ENCODE assay signal across 11 cellular contexts in genomic region chr6:26332408-26332807, GRCh38. TPM values are rescaled to one million over a fixed set of nuclear protein-coding genes. Genes with fewer than 3 reads are reported as not detected.
DNase-seq lines count a peak whose midpoint lies in the region; ATAC-seq and TF ChIP-seq lines count a peak whose summit lies in the region.
"Had no signal": no experiment of that assay in that cellular context is flagged by ENCODE, and none has a peak within 500 bp of the region (broad histone marks: within the 10 kb centered on the region; RNA-seq: fewer than 3 reads in every experiment).

No MANE protein-coding gene starts in this region.

- POLR2A ChIA-PET in SK-N-SH (lab: Yijun Ruan, JAX), result interaction anchor here (1.6 kb wide), 1 partner anchor 60 kb away, joined by 4 read pairs; a partner anchor contains a TSS
- POLR2A ChIA-PET in naive thymus-derived CD4-positive, alpha-beta T cell (lab: Charles Lee), result interaction anchor here (0.8 to 5.0 kb wide), 11 partner anchors 11 to 236 kb away, joined by 3 to 34 read pairs (median 3); partner anchors contain the start of gene HMGN4

- H3K27ac Mint-ChIP-seq in naive thymus-derived CD4-positive, alpha-beta T cell, result peak overlapping the region in 5 of 9 donors; percentile 50 to 98 (median 58)

- no peaks in the 10 kb centered on the region for H3K79me2 ChIP-seq in SK-N-SH (ENCODE audit: insufficient read depth)

- H3K9ac ChIP-seq in SK-N-SH, result no peak overlapping the region

- intact Hi-C loops in naive thymus-derived CD4-positive, alpha-beta T cell (cut with micrococcal nuclease), result no loop called here

- no peak for TF ChIP-seq CTCF in SK-N-SH (IDR thresholded peaks at IDR 0.05)
- TF ChIP-seq CTCF in astrocyte of the cerebellum (IDR thresholded peaks at IDR 0.05; ENCODE audit: low read depth, low read length, missing control alignments), result no peak
- TF ChIP-seq CTCF in foreskin keratinocyte (conservative IDR thresholded peaks at IDR 0.05), result no peak
- no peak for TF ChIP-seq CTCF in GM10266 (IDR thresholded peaks at IDR 0.05; ENCODE audit: control insufficient read depth, insufficient read depth, low read depth, missing control alignments)

- H3K9me3 Mint-ChIP-seq in naive thymus-derived CD4-positive, alpha-beta T cell, result peaks cover 0 to 23% (median 0%) of the 10 kb centered on the region in 11 donors

- H3K27me3 Mint-ChIP-seq in naive thymus-derived CD4-positive, alpha-beta T cell, result peaks cover 4 to 39% (median 34%) of the 10 kb centered on the region in 5 donors

- no peak for TF ChIP-seq EP300 in SK-N-SH (IDR thresholded peaks at IDR 0.05; ENCODE audit: borderline replicate concordance in 1 of 2, low read depth in 1 of 2, low read length in 1 of 2)

- no peaks in the 10 kb centered on the region for H3K36me3 ChIP-seq in SK-N-SH (replicated peaks in 1 of 2; ENCODE audit: control insufficient read depth in 1 of 2, insufficient read depth in 2 of 2, low read length in 1 of 2)
- H3K36me3 ChIP-seq in naive thymus-derived CD4-positive, alpha-beta T cell (ENCODE audit: control insufficient read depth in 2 of 3, insufficient read depth in 3 of 3, low read length in 3 of 3), result no peaks in the 10 kb centered on the region
- H3K36me3 ChIP-seq: sigmoid colon had no signal

- no peak for ATAC-seq in SK-N-SH treated with all-trans-retinoic acid at 6 μM for 48 hours
- no peak for ATAC-seq in naive thymus-derived CD4-positive, alpha-beta T cell
- ATAC-seq in foreskin keratinocyte, result no peak

- H3K4me3 Mint-ChIP-seq in naive thymus-derived CD4-positive, alpha-beta T cell, result peak overlapping the region; percentile 42 to 91 (median 76)

- H4K20me1 ChIP-seq in SK-N-SH (ENCODE audit: insufficient read depth), result no peaks in the 10 kb centered on the region

- peaks cover 0 to 4% (median 0%) of the 10 kb centered on the region in 5 donors for H3K36me3 Mint-ChIP-seq in naive thymus-derived CD4-positive, alpha-beta T cell

- H3K4me3 ChIP-seq in SK-N-SH (ENCODE audit: low read depth in 2 of 2, low read length in 1 of 2) (peak overlapping the region in 1 of 2 experiments; percentile 71; a peak in 2 of 4 replicates), astrocyte of the cerebellum (ENCODE audit: low read depth, low read length) (peak overlapping the region; percentile 53)
- peak overlapping the region; percentile 66 for H3K4me3 ChIP-seq in Jurkat, Clone E6-1 (ENCODE audit: low read length)
- H3K4me3 ChIP-seq in naive thymus-derived CD4-positive, alpha-beta T cell (ENCODE audit: low read length), result no peak overlapping the region
- H3K4me3 ChIP-seq: sigmoid colon had no signal

- DNase-seq in SK-N-SH (no peak), astrocyte of the cerebellum (ENCODE audit: low read depth) (no peak), foreskin keratinocyte (no peak), GM10266 (ENCODE audit: extremely low spot score) (no peak), NCI-H2171 treated with DMSO at 0.1 percent for 48 hours (lab: John Stamatoyannopoulos, UW) (no peak)
- no peak for DNase-seq in Jurkat, Clone E6-1 (ENCODE audit: low read depth, low spot score)
- DNase-seq in naive thymus-derived CD4-positive, alpha-beta T cell, result no peak
- DNase-seq: kidney, NCI-H2029, sigmoid colon had no signal

- CTCF ChIA-PET in SK-N-SH (lab: Yijun Ruan, JAX), result interaction anchor here (1.1 to 4.9 kb wide), 6 partner anchors 9 to 263 kb away, joined by 3 to 34 read pairs (median 10); partner anchors contain the start of gene ABT1
- CTCF ChIA-PET in naive thymus-derived CD4-positive, alpha-beta T cell (lab: Charles Lee), result interaction anchor here (0.6 to 1.7 kb wide), 2 partner anchors 19 to 263 kb away, joined by 3 to 4 read pairs; no protein-coding TSS in a partner anchor

- in situ Hi-C loops in astrocyte of the cerebellum (cut with HindIII; ENCODE audit: low sequenced_read_pairs), result no loop called here

- H3K9me2 ChIP-seq in SK-N-SH, result no peaks in the 10 kb centered on the region

- H3K4me1 Mint-ChIP-seq in naive thymus-derived CD4-positive, alpha-beta T cell, result peaks cover 29 to 65% (median 64%) of the 10 kb centered on the region in 7 donors

- H3K27ac ChIP-seq in SK-N-SH (ENCODE audit: low read depth in 2 of 2, low read length in 1 of 2) (no peak overlapping the region), foreskin keratinocyte (no peak overlapping the region)
- no peak overlapping the region for H3K27ac ChIP-seq in naive thymus-derived CD4-positive, alpha-beta T cell (ENCODE audit: low read depth, low read length)
- H3K27ac ChIP-seq: sigmoid colon had no signal

- peak overlapping the region; percentile 67; the same call in 1 of the 2 replicates for H3K4me2 ChIP-seq in SK-N-SH

- TF ChIP-seq RAD21 in SK-N-SH (IDR thresholded peaks at IDR 0.05; ENCODE audit: low read length), result no peak

- H3K4me1 ChIP-seq in SK-N-SH (ENCODE audit: control insufficient read depth in 1 of 2, insufficient read depth in 2 of 2, low read depth in 1 of 2, low read length in 1 of 2) (peaks cover 4 to 12% of the 10 kb centered on the region in 2 experiments), foreskin keratinocyte (peaks cover 12% of the 10 kb centered on the region)
- peaks cover 20 to 21% of the 10 kb centered on the region in 2 donors for H3K4me1 ChIP-seq in naive thymus-derived CD4-positive, alpha-beta T cell (ENCODE audit: control insufficient read depth in 2 of 2, insufficient read depth in 2 of 2, low read length in 2 of 2)

- H3F3A ChIP-seq in SK-N-SH (replicated peaks; ENCODE audit: insufficient read depth), result peaks cover 33% of the 10 kb centered on the region

- 32% methylated on average over 8 of the region's 8 CpGs for WGBS in SK-N-SH (ENCODE audit: low lambda C conversion rate)

- H3K27me3 ChIP-seq in SK-N-SH (ENCODE audit: insufficient read depth) (no peaks in the 10 kb centered on the region), foreskin keratinocyte (no peaks in the 10 kb centered on the region)
- peaks cover 0 to 7% of the 10 kb centered on the region in 2 donors for H3K27me3 ChIP-seq in naive thymus-derived CD4-positive, alpha-beta T cell (ENCODE audit: control insufficient read depth in 2 of 2, insufficient read depth in 2 of 2, low read length in 2 of 2)

- H2AFZ ChIP-seq in SK-N-SH (ENCODE audit: low read depth), result 0 out of 2 replicates have a peak overlapping the region, but pooled peaks have one; percentile 0

- no peaks in the 10 kb centered on the region for H3K9me3 ChIP-seq in SK-N-SH
- no peaks in the 10 kb centered on the region for H3K9me3 ChIP-seq in naive thymus-derived CD4-positive, alpha-beta T cell (ENCODE audit: control insufficient read depth in 2 of 3, low read length in 3 of 3)
- H3K9me3 ChIP-seq: sigmoid colon had no signal

TF ChIP-seq in SK-N-SH, 30 proteins besides CTCF, POLR2A, EP300 and RAD21:
- TF ChIP-seq RFX5 (IDR thresholded peaks at IDR 0.05; ENCODE audit: low read length), result no peak

TF ChIP-seq in SK-N-SH treated with all-trans-retinoic acid at 6 μM for 48 hours, 23 proteins besides CTCF, POLR2A, EP300 and RAD21 (continues in another document):
- no peak for TF ChIP-seq ZFP3 (CRISPR knock-in tag; IDR thresholded peaks at IDR 0.05)
- TF ChIP-seq BACH2 (CRISPR knock-in tag; IDR thresholded peaks at IDR 0.05; ENCODE audit: borderline replicate concordance), result no peak
- TF ChIP-seq OSR1 (CRISPR knock-in tag; IDR thresholded peaks at IDR 0.05), result no peak
- no peak for TF ChIP-seq GLIS3 (CRISPR knock-in tag; IDR thresholded peaks at IDR 0.05)
- no peak for TF ChIP-seq PPARA (CRISPR knock-in tag; IDR thresholded peaks at IDR 0.05; ENCODE audit: borderline replicate concordance)
- TF ChIP-seq ARNTL (CRISPR knock-in tag; IDR thresholded peaks at IDR 0.05; ENCODE audit: borderline replicate concordance, low read depth), result no peak
- TF ChIP-seq ISL1 (CRISPR knock-in tag; IDR thresholded peaks at IDR 0.05), result no peak
- TF ChIP-seq TSHZ2 (CRISPR knock-in tag; IDR thresholded peaks at IDR 0.05), result no peak
- no peak for TF ChIP-seq CSDC2 (CRISPR knock-in tag; IDR thresholded peaks at IDR 0.05)

RNA-seq across cellular contexts. Expression of gene BTN3A2, which starts 32.6 kb away (rescaled TPM):
- polyA plus RNA-seq in SK-N-SH (2012; rRNA removed), result 20.3 and 24.2 TPM in 2 replicates
- 19.5 and 22.5 TPM in 2 replicates for polyA plus RNA-seq in SK-N-SH (2012; cell fraction: cytosol; rRNA removed)
- 31.8 and 33.3 TPM in 2 replicates for polyA plus RNA-seq in SK-N-SH (2012; cell fraction: nucleus; rRNA removed)
- 37.9 TPM for polyA plus RNA-seq in Jurkat, Clone E6-1 (2012; ENCODE audit: insufficient read depth, insufficient read length)
- 100 to 1,000 TPM; 131 to 274 (median 180) TPM for total RNA-seq in naive thymus-derived CD4-positive, alpha-beta T cell
- 100 to 1,000 TPM; 113 to 142 TPM for polyA plus RNA-seq in naive thymus-derived CD4-positive, alpha-beta T cell
- 12.4 and 13.4 TPM in 2 replicates for total RNA-seq in foreskin keratinocyte
- 9.2 and 9.4 TPM in 2 replicates for polyA plus RNA-seq in foreskin keratinocyte

RNA-seq across cellular contexts. Expression of gene BTN2A2, which starts 50.5 kb away (rescaled TPM):
- polyA plus RNA-seq in SK-N-SH (2012; rRNA removed) (11.1 and 18.0 TPM in 2 replicates), foreskin keratinocyte (3.7 and 5.1 TPM in 2 replicates)
- polyA plus RNA-seq in SK-N-SH (2012; cell fraction: cytosol; rRNA removed), result 7.2 and 8.9 TPM in 2 replicates
- polyA plus RNA-seq in SK-N-SH (2012; cell fraction: nucleus; rRNA removed), result 31.9 and 47.9 TPM in 2 replicates
- polyA plus RNA-seq in Jurkat, Clone E6-1 (2012; ENCODE audit: insufficient read depth, insufficient read length), result 12.2 TPM
- 10 to 100 TPM; 19.8 to 22.3 (median 20.2) TPM for total RNA-seq in naive thymus-derived CD4-positive, alpha-beta T cell
- 1 to 10 TPM; 3.4 to 4.4 TPM for polyA plus RNA-seq in naive thymus-derived CD4-positive, alpha-beta T cell
- 6.6 and 9.9 TPM in 2 replicates for total RNA-seq in foreskin keratinocyte
